Comparison of ENCODE assay signal across 22 cellular contexts in the genomic region with DNA sequence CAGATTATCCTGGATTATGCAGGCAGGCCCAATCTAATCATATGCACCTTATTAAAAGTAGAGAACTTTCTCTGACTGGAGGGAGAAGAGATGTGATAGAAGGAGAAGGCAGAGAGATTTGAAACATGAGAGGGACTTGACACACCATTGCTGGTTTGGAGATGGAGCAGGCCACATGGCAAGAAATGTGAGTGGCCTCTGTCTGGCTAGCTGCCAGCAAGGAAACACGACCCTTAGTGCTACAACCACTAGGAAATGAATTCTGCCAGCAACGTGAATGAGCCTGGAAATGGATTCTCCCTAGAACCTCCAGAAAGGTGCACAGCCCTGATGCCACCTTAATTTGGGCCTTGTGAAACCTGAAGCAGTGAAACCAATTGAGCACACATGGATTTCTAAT.
"Had no signal": no experiment of that assay in that cellular context is flagged by ENCODE, and none has a peak within 500 bp of the region (broad histone marks: within the 10 kb centered on the region; RNA-seq: fewer than 3 reads in every experiment).

No MANE protein-coding gene starts in this region.

- ATAC-seq: esophagus mucosa; heart left ventricle; left colon; left ventricle myocardium superior; pancreas; right cardiac atrium; stimulated activated memory B cell treated with anti-CD40 and anti-IgM and Interleukin-4, amounts not matched to agents 10 μg/mL and 1 μg/mL and 100 μg/mL, for 72 hours had no signal

- H3K27ac ChIP-seq: dorsolateral prefrontal cortex, heart left ventricle, pancreas, tibial artery, upper lobe of left lung, uterus had no signal

- H3K4me1 ChIP-seq: heart left ventricle, pancreas, tibial artery, upper lobe of left lung, uterus had no signal

- H3K4me3 ChIP-seq: dorsolateral prefrontal cortex, heart left ventricle, lung, pancreas, smooth muscle cell, tibial artery, upper lobe of left lung, uterus had no signal

- H3K27me3 ChIP-seq: tibial artery, upper lobe of left lung had no signal

- H3K36me3 ChIP-seq: heart left ventricle, pancreas, tibial artery, upper lobe of left lung, uterus had no signal

- DNase-seq: dorsolateral prefrontal cortex; effector memory CD4-positive, alpha-beta T cell; heart left ventricle; hippocampal formation; left colon; left ventricle myocardium superior; mesenchymal stem cell; midbrain; naive B cell; occipital lobe; pancreas; stimulated activated CD4-positive, alpha-beta T cell treated with anti-CD3 and anti-CD28 coated beads, Interleukin-4, amount 100 ng/mL, for 1 hour; tibial artery; upper lobe of left lung; uterus had no signal

- H3K4me2 ChIP-seq: smooth muscle cell had no signal

- FAIRE-seq: endometrium, frontal cortex, pancreas had no signal

- H3K9me3 ChIP-seq: heart left ventricle, pancreas, tibial artery, upper lobe of left lung, uterus had no signal
